8 cellular contexts compared by ENCODE assay signal in genomic region chr17:7839890-7840260, GRCh38. TPM values are rescaled to one million over a fixed set of nuclear protein-coding genes. Genes with fewer than 3 reads are reported as not detected.
DNase-seq lines count a peak whose midpoint lies in the region; ATAC-seq and TF ChIP-seq lines count a peak whose summit lies in the region.

No MANE protein-coding gene starts in this region.

- peak overlapping the region; percentile 97 to 100 (median 100) for H3K27ac ChIP-seq in gastrocnemius medialis

- no peaks in the 10 kb centered on the region for H3K27me3 ChIP-seq in gastrocnemius medialis

- ATAC-seq in gastrocnemius medialis (no peak), HG02798 (IDR thresholded peaks at IDR 0.05; ENCODE audit: poor library complexity, unreplicated experiment) (no peak), GM19351 (IDR thresholded peaks at IDR 0.05; ENCODE audit: unreplicated experiment) (no peak)
- ATAC-seq in activated CD4-positive, CD25-positive, alpha-beta regulatory T cell treated with anti-CD3 and anti-CD28 coated beads, Interleukin-2, amount 50 U/mL, for 24 hours: no peak

- H3K36me3 ChIP-seq in gastrocnemius medialis: no peaks in the 10 kb centered on the region

- DNase-seq in NCI-H345 (lab: John Stamatoyannopoulos, UW): peak; percentile 13
- no peak for DNase-seq in NCI-H345 treated with DMSO at 0.1 percent for 48 hours (lab: John Stamatoyannopoulos, UW; ENCODE audit: unreplicated experiment)
- DNase-seq in NCI-H82 (lab: John Stamatoyannopoulos, UW): peak; percentile 78
- DNase-seq in ecto neural progenitor cell (ENCODE audit: low spot score): peak; percentile 51
- peak in 1 of 2 donors; percentile 10 for DNase-seq in gastrocnemius medialis

- no peak overlapping the region for H3K4me3 ChIP-seq in gastrocnemius medialis

- in situ Hi-C loops in gastrocnemius medialis (cut with MboI; ENCODE audit: low sequenced_read_pairs in 4 of 4): loop anchor here in 1 of 4 donors (5.0 kb wide), 1 partner anchor 312 kb away; the partner anchor contains the start of gene PER1

- intact Hi-C loops in gastrocnemius medialis (cut with DNase I; ENCODE audit: low total_unique reads): loop anchor here (5.0 to 10.0 kb wide), 8 partner anchors 277 to 825 kb away; partner anchors contain the start of genes ACADVL, ALOXE3, DLG4 and EIF5A

- H3K4me1 ChIP-seq in gastrocnemius medialis: peaks cover 47 to 52% of the 10 kb centered on the region in 2 donors

- no peak for TF ChIP-seq CTCF in gastrocnemius medialis (IDR thresholded peaks at IDR 0.05 in 4 of 5, conservative IDR thresholded peaks at IDR 0.05 in 1 of 5)

- H3K9me3 ChIP-seq in gastrocnemius medialis: no peaks in the 10 kb centered on the region

- TF ChIP-seq POLR2A in gastrocnemius medialis (IDR thresholded peaks at IDR 0.05): no peak

RNA-seq across cellular contexts. Expression of gene KDM6B, which starts 5.9 kb away (rescaled TPM):
- total RNA-seq in gastrocnemius medialis: 1 to 10 TPM; 1.9 to 8.2 (median 4.4) TPM

RNA-seq across cellular contexts. Expression of gene TMEM88, which starts 15.0 kb away (rescaled TPM):
- 10 to 100 TPM; 18.8 to 56.8 (median 27.9) TPM for total RNA-seq in gastrocnemius medialis

RNA-seq across cellular contexts. Expression of gene NAA38, which starts 17.5 kb away (rescaled TPM):
- total RNA-seq in gastrocnemius medialis: 100 to 1,000 TPM in 2 of 4 donors, 10 to 100 TPM in 2; 57.4 to 133 (median 96.6) TPM

RNA-seq across cellular contexts. Expression of gene CYB5D1, which starts 17.9 kb away (rescaled TPM):
- 10 to 100 TPM in 2 of 4 donors, 1 to 10 TPM in 2; 4.1 to 14.7 (median 9.0) TPM for total RNA-seq in gastrocnemius medialis

RNA-seq across cellular contexts. Expression of gene CHD3, which starts 48.7 kb away (rescaled TPM):
- total RNA-seq in gastrocnemius medialis: 1 to 10 TPM; 5.4 to 7.7 (median 6.0) TPM
